1 cellular context compared by ENCODE assay signal in the genomic region with DNA sequence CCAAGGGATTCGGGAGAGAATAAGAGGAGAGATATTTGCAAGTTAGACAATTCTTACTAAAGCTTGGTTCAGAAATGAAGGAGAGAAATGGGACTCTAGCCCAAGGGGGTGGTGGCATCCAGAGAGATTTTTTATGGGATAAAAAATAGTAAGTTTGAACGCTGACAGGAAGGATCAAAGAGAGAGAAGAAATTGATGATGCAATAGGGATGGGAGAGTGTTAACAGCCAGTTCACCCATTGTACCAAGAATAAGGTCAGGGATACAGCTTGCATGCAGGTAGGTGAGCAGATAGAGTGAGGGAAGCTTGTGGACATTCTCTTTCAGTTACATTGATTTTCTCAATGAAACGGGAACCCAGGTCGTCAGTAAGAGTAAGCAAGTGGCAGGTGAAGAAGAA.
TF ChIP-seq lines count a peak whose summit lies in the region.

No MANE protein-coding gene starts in this region.

TF ChIP-seq in K562, 482 proteins besides CTCF, POLR2A, EP300 and RAD21 (continued from another document):
- TF ChIP-seq, protein P1, sequence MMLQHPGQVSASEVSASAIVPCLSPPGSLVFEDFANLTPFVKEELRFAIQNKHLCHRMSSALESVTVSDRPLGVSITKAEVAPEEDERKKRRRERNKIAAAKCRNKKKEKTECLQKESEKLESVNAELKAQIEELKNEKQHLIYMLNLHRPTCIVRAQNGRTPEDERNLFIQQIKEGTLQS (IDR thresholded peaks at IDR 0.05): peak; percentile 84
- TF ChIP-seq, protein P1 (CRISPR knock-in tag; conservative IDR thresholded peaks at IDR 0.05): no peak
- peak; percentile 45 for TF ChIP-seq CEBPB (tag; IDR thresholded peaks at IDR 0.05)
- TF ChIP-seq TBP (optimal IDR thresholded peaks at IDR 0.05; ENCODE audit: low read depth, low read length): no peak
- TF ChIP-seq, protein P2, sequence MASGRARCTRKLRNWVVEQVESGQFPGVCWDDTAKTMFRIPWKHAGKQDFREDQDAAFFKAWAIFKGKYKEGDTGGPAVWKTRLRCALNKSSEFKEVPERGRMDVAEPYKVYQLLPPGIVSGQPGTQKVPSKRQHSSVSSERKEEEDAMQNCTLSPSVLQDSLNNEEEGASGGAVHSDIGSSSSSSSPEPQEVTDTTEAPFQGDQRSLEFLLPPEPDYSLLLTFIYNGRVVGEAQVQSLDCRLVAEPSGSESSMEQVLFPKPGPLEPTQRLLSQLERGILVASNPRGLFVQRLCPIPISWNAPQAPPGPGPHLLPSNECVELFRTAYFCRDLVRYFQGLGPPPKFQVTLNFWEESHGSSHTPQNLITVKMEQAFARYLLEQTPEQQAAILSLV (tag; IDR thresholded peaks at IDR 0.05): peak; percentile 70; the same call in 1 of the 2 replicates
- no peak for TF ChIP-seq CEBPG (CRISPR knock-in tag; IDR thresholded peaks at IDR 0.05)
- TF ChIP-seq CEBPG (tag; conservative IDR thresholded peaks at IDR 0.05 in 1 of 2, IDR thresholded peaks at IDR 0.05 in 1 of 2): peak; percentile 80 to 91
